In genomic region chr15:39127151-39127815, GRCh38 we compare ENCODE assay signal across 1 cellular context.
TF ChIP-seq lines count a peak whose summit lies in the region.

No MANE protein-coding gene starts in this region.

TF ChIP-seq in GM23338, 12 proteins besides CTCF, POLR2A, EP300 and RAD21 (continued from another document):
- TF ChIP-seq ZNF462 (CRISPR knock-in tag; IDR thresholded peaks at IDR 0.05) (no peak), ETS1 (IDR thresholded peaks at IDR 0.05) (no peak), CREB1 (CRISPR knock-in tag; IDR thresholded peaks at IDR 0.05; ENCODE audit: low read depth) (no peak), STAT1 (IDR thresholded peaks at IDR 0.05; ENCODE audit: unreplicated experiment) (no peak), EZH2 (IDR thresholded peaks at IDR 0.05; ENCODE audit: low read depth, unreplicated experiment) (no peak)
